Comparison of ENCODE assay signal across 12 cellular contexts in genomic region chr22:49948958-49949913, GRCh38. TPM values are rescaled to one million over a fixed set of nuclear protein-coding genes. Genes with fewer than 3 reads are reported as not detected.
A peak's percentile ranks its signal among the peaks of the same experiment; 100 is the strongest.
DNase-seq lines count a peak whose midpoint lies in the region; ATAC-seq and TF ChIP-seq lines count a peak whose summit lies in the region.
"Had no signal": no experiment of that assay in that cellular context is flagged by ENCODE, and none has a peak within 500 bp of the region (broad histone marks: within the 10 kb centered on the region; RNA-seq: fewer than 3 reads in every experiment).

No MANE protein-coding gene starts in this region.

- peak overlapping the region in 3 of 11 experiments; percentile 19 to 56 (median 29); a peak in 3 of 22 replicates for H3K9ac ChIP-seq in BLaER1 treated with 17β-estradiol and CSF1 and Interleukin-3, amounts not matched to agents 10 nM and 100 nM

- no peak overlapping the region for H3K4me3 ChIP-seq in BLaER1 treated with 17β-estradiol and CSF1 and Interleukin-3, amounts not matched to agents 10 nM and 100 nM

- no peaks in the 10 kb centered on the region for H3K27me3 ChIP-seq in BLaER1 treated with 17β-estradiol and CSF1 and Interleukin-3, amounts not matched to agents 10 nM and 100 nM

- H3K9me3 ChIP-seq in BLaER1 treated with 17β-estradiol and CSF1 and Interleukin-3, amounts not matched to agents 10 nM and 100 nM (replicated peaks in 1 of 11): no peaks in the 10 kb centered on the region

- H3K27me3 Mint-ChIP-seq in glutamatergic neuron (ENCODE audit: unreplicated experiment) (peaks cover 3% of the 10 kb centered on the region), WTC11 (ENCODE audit: low read depth) (no peaks in the 10 kb centered on the region)
- H3K27me3 Mint-ChIP-seq: activated T-helper 17 cell treated with anti-CD3 and anti-CD28 coated beads, Interleukin-2, amount 50 U/mL, for 72 hours; B cell had no signal

- H3K4me2 ChIP-seq in BLaER1 treated with 17β-estradiol and CSF1 and Interleukin-3, amounts not matched to agents 10 nM and 100 nM: peak overlapping the region in 8 of 11 experiments; percentile 18 to 68 (median 45); a peak in 14 of 22 replicates

- H3K4me1 Mint-ChIP-seq in glutamatergic neuron (ENCODE audit: low read depth, unreplicated experiment) (no peaks in the 10 kb centered on the region), WTC11 (peaks cover 8% of the 10 kb centered on the region)
- H3K4me1 Mint-ChIP-seq: activated T-helper 17 cell treated with anti-CD3 and anti-CD28 coated beads, Interleukin-2, amount 50 U/mL, for 72 hours had no signal

- ATAC-seq in omental fat pad (ENCODE audit: low FRiP score) (peak; percentile 12), WTC11 (no peak)
- ATAC-seq in activated naive CD4-positive, alpha-beta T cell treated with anti-CD3 and anti-CD28 coated beads, Interleukin-2, amount 50 U/mL, for 72 hours: no peak
- ATAC-seq: activated T-helper 17 cell treated with anti-CD3 and anti-CD28 coated beads, Interleukin-2, amount 50 U/mL, for 72 hours had no signal

- intact Hi-C loops in posterior cingulate gyrus (cut with DNase I): no loop called here

- H3K27ac Mint-ChIP-seq in glutamatergic neuron (ENCODE audit: unreplicated experiment) (no peak overlapping the region), WTC11 (no peak overlapping the region)
- H3K27ac Mint-ChIP-seq in activated naive CD4-positive, alpha-beta T cell treated with anti-CD3 and anti-CD28 coated beads, Interleukin-2, amount 50 U/mL, for 72 hours: no peak overlapping the region
- H3K27ac Mint-ChIP-seq: activated T-helper 17 cell treated with anti-CD3 and anti-CD28 coated beads, Interleukin-2, amount 50 U/mL, for 72 hours; B cell had no signal

- DNase-seq in NCI-H226 (peak; percentile 61), glutamatergic neuron (peak; percentile 22), omental fat pad (ENCODE audit: low spot score) (no peak), posterior cingulate gyrus (no peak), WTC11 (ENCODE audit: low spot score) (no peak), Kasumi-1 (lab: John Stamatoyannopoulos, UW) (no peak)
- DNase-seq in activated naive CD4-positive, alpha-beta T cell treated with anti-CD3 and anti-CD28 coated beads, Interleukin-2, amount 50 U/mL, for 72 hours (ENCODE audit: low spot score in 2 of 2): no peak
- DNase-seq: activated CD4-positive, alpha-beta T cell treated with anti-CD3 and anti-CD28 coated beads for 4 hours; NCI-H82 had no signal

- POLR2A ChIA-PET in WTC11 (lab: Charles Lee): no interaction called here

- CTCF ChIA-PET in WTC11 (lab: Charles Lee): no interaction called here

- no peak overlapping the region for H3K4me3 Mint-ChIP-seq in glutamatergic neuron (ENCODE audit: unreplicated experiment)
- H3K4me3 Mint-ChIP-seq in WTC11: no peak overlapping the region
- H3K4me3 Mint-ChIP-seq: activated T-helper 17 cell treated with anti-CD3 and anti-CD28 coated beads, Interleukin-2, amount 50 U/mL, for 72 hours; B cell had no signal

- no peak overlapping the region for H3K27ac ChIP-seq in BLaER1 treated with 17β-estradiol and CSF1 and Interleukin-3, amounts not matched to agents 10 nM and 100 nM

- H3K36me3 Mint-ChIP-seq in glutamatergic neuron (ENCODE audit: unreplicated experiment) (no peaks in the 10 kb centered on the region), WTC11 (no peaks in the 10 kb centered on the region)
- no peaks in the 10 kb centered on the region for H3K36me3 Mint-ChIP-seq in activated naive CD4-positive, alpha-beta T cell treated with anti-CD3 and anti-CD28 coated beads, Interleukin-2, amount 50 U/mL, for 72 hours

- H4K20me1 ChIP-seq in BLaER1 treated with 17β-estradiol and CSF1 and Interleukin-3, amounts not matched to agents 10 nM and 100 nM: peaks cover 0 to 10% (median 0%) of the 10 kb centered on the region in 11 experiments; a peak in 2 of 22 replicates

- TF ChIP-seq CTCF in glutamatergic neuron (IDR thresholded peaks at IDR 0.05; ENCODE audit: partially characterized antibody, unreplicated experiment): no peak
- TF ChIP-seq CTCF in omental fat pad (IDR thresholded peaks at IDR 0.05): no peak
- TF ChIP-seq CTCF in WTC11 (IDR thresholded peaks at IDR 0.05): no peak

- H3K4me1 ChIP-seq in BLaER1 treated with 17β-estradiol and CSF1 and Interleukin-3, amounts not matched to agents 10 nM and 100 nM: peaks cover 34 to 88% (median 78%) of the 10 kb centered on the region in 10 experiments

- no peaks in the 10 kb centered on the region for H3K36me3 ChIP-seq in BLaER1 treated with 17β-estradiol and CSF1 and Interleukin-3, amounts not matched to agents 10 nM and 100 nM

- H3K9me3 Mint-ChIP-seq in glutamatergic neuron (ENCODE audit: unreplicated experiment): no peaks in the 10 kb centered on the region
- H3K9me3 Mint-ChIP-seq in activated naive CD4-positive, alpha-beta T cell treated with anti-CD3 and anti-CD28 coated beads, Interleukin-2, amount 50 U/mL, for 72 hours: no peaks in the 10 kb centered on the region
- no peaks in the 10 kb centered on the region for H3K9me3 Mint-ChIP-seq in WTC11
- H3K9me3 Mint-ChIP-seq: activated T-helper 17 cell treated with anti-CD3 and anti-CD28 coated beads, Interleukin-2, amount 50 U/mL, for 72 hours had no signal

TF ChIP-seq in WTC11, 78 proteins besides CTCF, POLR2A, EP300 and RAD21:
- TF ChIP-seq IRF2 (CRISPR knock-in tag; IDR thresholded peaks at IDR 0.05; ENCODE audit: borderline replicate concordance, low read depth) (no peak), SMAD3 (CRISPR knock-in tag; IDR thresholded peaks at IDR 0.05; ENCODE audit: borderline replicate concordance) (no peak), IRF1 (CRISPR knock-in tag; IDR thresholded peaks at IDR 0.05) (no peak), ZNF423 (CRISPR knock-in tag; IDR thresholded peaks at IDR 0.05) (no peak), E2F5 (CRISPR knock-in tag; IDR thresholded peaks at IDR 0.05) (no peak), ATF1 (CRISPR knock-in tag; IDR thresholded peaks at IDR 0.05) (no peak), ESRRA (CRISPR knock-in tag; IDR thresholded peaks at IDR 0.05; ENCODE audit: borderline replicate concordance) (no peak), PRRX2 (CRISPR knock-in tag; IDR thresholded peaks at IDR 0.05) (no peak), RORB (CRISPR knock-in tag; IDR thresholded peaks at IDR 0.05) (no peak)

RNA-seq across cellular contexts. Expression of gene PIM3, which starts 11.3 kb away (rescaled TPM):
- total RNA-seq in glutamatergic neuron (ENCODE audit: unreplicated experiment): 32.3 TPM
- total RNA-seq in omental fat pad: 100 to 1,000 TPM in 2 of 4 donors, 10 to 100 TPM in 2; 92.2 to 174 (median 114) TPM
- total RNA-seq in activated naive CD4-positive, alpha-beta T cell treated with anti-CD3 and anti-CD28 coated beads, Interleukin-2, amount 50 U/mL, for 72 hours: 100 to 1,000 TPM in 1 of 2 donors, 10 to 100 TPM in 1; 77.2 to 522 TPM
- 42.9 to 45.7 TPM (median 44.3 TPM) in 3 replicates for total RNA-seq in WTC11 (2021)

RNA-seq across cellular contexts. Expression of gene CRELD2, which starts 30.8 kb away (rescaled TPM):
- total RNA-seq in glutamatergic neuron (ENCODE audit: unreplicated experiment): 24.9 TPM
- 10 to 100 TPM; 30.8 to 52.4 (median 39.8) TPM for total RNA-seq in omental fat pad
- total RNA-seq in activated naive CD4-positive, alpha-beta T cell treated with anti-CD3 and anti-CD28 coated beads, Interleukin-2, amount 50 U/mL, for 72 hours: 10 to 100 TPM; 19.1 to 31.0 TPM
- total RNA-seq in WTC11 (2021): 34.9 to 42.8 TPM (median 35.2 TPM) in 3 replicates

RNA-seq across cellular contexts. Expression of gene ALG12, which starts 31.0 kb away (rescaled TPM):
- total RNA-seq in glutamatergic neuron (ENCODE audit: unreplicated experiment) (14.7 TPM), omental fat pad (10 to 100 TPM; 11.7 to 21.8 (median 13.0) TPM), WTC11 (2021) (26.5 to 29.2 TPM (median 26.7 TPM) in 3 replicates)
- 10 to 100 TPM; 14.8 to 15.3 TPM for total RNA-seq in activated naive CD4-positive, alpha-beta T cell treated with anti-CD3 and anti-CD28 coated beads, Interleukin-2, amount 50 U/mL, for 72 hours

Comparison
In these comparisons a context has a peak if more than half of its experiments do, and no peak if none do; other contexts are left out.
1. DNase-seq: peak in NCI-H226 (single experiment) and glutamatergic neuron (single experiment); none in omental fat pad (single experiment), posterior cingulate gyrus (0 of 10), activated naive CD4-positive, alpha-beta T cell treated with anti-CD3 and anti-CD28 coated beads, Interleukin-2, amount 50 U/mL, for 72 hours (0 of 2), WTC11 (single experiment) and Kasumi-1 (0 of 2).